Comparison of ENCODE assay signal across 27 cellular contexts in genomic region chr5:13585324-13585723, GRCh38.
"Had no signal": no experiment of that assay in that cellular context is flagged by ENCODE, and none has a peak within 500 bp of the region (broad histone marks: within the 10 kb centered on the region; RNA-seq: fewer than 3 reads in every experiment).

No MANE protein-coding gene starts in this region.

- DNase-seq: natural killer cell; occipital lobe; ovary; posterior cingulate gyrus; psoas muscle; right cardiac atrium; right lobe of liver; sigmoid colon; small intestine; stimulated activated CD4-positive, alpha-beta T cell treated with anti-CD3 and anti-CD28 coated beads, Interleukin-15, amount 100 ng/mL, for 24 hours; stimulated activated CD4-positive, alpha-beta T cell treated with anti-CD3 and anti-CD28 coated beads, Interleukin-2, amount 100 ng/mL, for 24 hours; stimulated activated CD4-positive, alpha-beta T cell treated with anti-CD3 and anti-CD28 coated beads, Interleukin-2, amount 100 ng/mL, for 48 hours; stimulated activated CD4-positive, alpha-beta T cell treated with anti-CD3 and anti-CD28 coated beads, Interleukin-4, amount 100 ng/mL, for 24 hours; stimulated activated naive B cell treated with anti-CD40 and anti-IgM and Interleukin-4, amounts not matched to agents 10 μg/mL and 1 μg/mL and 100 μg/mL, for 72 hours; stimulated activated naive CD4-positive, alpha-beta T cell treated with Interleukin-2 at 50 U/mL for 16 hours; stomach; thyroid gland; trophoblast cell; upper lobe of left lung had no signal

- H3K9me3 ChIP-seq: ovary, psoas muscle, right lobe of liver, sigmoid colon, stomach, thoracic aorta, thyroid gland, tibial nerve, upper lobe of left lung, vagina had no signal

- H3K9me3 Mint-ChIP-seq: nephron; stimulated activated naive B cell treated with anti-CD40 and anti-IgM and Interleukin-4, amounts not matched to agents 10 μg/mL and 1 μg/mL and 100 μg/mL, for 72 hours had no signal

- H3K36me3 Mint-ChIP-seq: natural killer cell; stimulated activated effector memory CD8-positive, alpha-beta T cell treated with anti-CD3 and anti-CD28 coated beads, Interleukin-12 subunit alpha, Interleukin-12 subunit beta, amount 100 ng/mL, for 72 hours; stimulated activated naive B cell treated with anti-CD40 and anti-IgM and Interleukin-4, amounts not matched to agents 10 μg/mL and 1 μg/mL and 100 μg/mL, for 72 hours had no signal

- H3K27me3 Mint-ChIP-seq: progenitor cell of endocrine pancreas; stimulated activated naive B cell treated with anti-CD40 and anti-IgM and Interleukin-4, amounts not matched to agents 10 μg/mL and 1 μg/mL and 100 μg/mL, for 72 hours; stimulated activated naive CD8-positive, alpha-beta T cell treated with anti-CD3 and anti-CD28 coated beads, Interleukin-15, Interleukin-2, amounts not matched to agents 100 ng/mL and 50 ng/mL, for 24 hours had no signal

- H3K4me3 Mint-ChIP-seq: natural killer cell; nephron; stimulated activated effector memory CD8-positive, alpha-beta T cell treated with anti-CD3 and anti-CD28 coated beads, Interleukin-12 subunit alpha, Interleukin-12 subunit beta, amount 100 ng/mL, for 72 hours; stimulated activated naive B cell treated with anti-CD40 and anti-IgM and Interleukin-4, amounts not matched to agents 10 μg/mL and 1 μg/mL and 100 μg/mL, for 72 hours; stimulated activated naive CD8-positive, alpha-beta T cell treated with anti-CD3 and anti-CD28 coated beads, Interleukin-15, Interleukin-2, amounts not matched to agents 100 ng/mL and 50 ng/mL, for 24 hours had no signal

- H3K27ac Mint-ChIP-seq: natural killer cell; nephron; progenitor cell of endocrine pancreas; stimulated activated effector memory CD8-positive, alpha-beta T cell treated with anti-CD3 and anti-CD28 coated beads, Interleukin-12 subunit alpha, Interleukin-12 subunit beta, amount 100 ng/mL, for 72 hours; stimulated activated naive B cell treated with anti-CD40 and anti-IgM and Interleukin-4, amounts not matched to agents 10 μg/mL and 1 μg/mL and 100 μg/mL, for 72 hours; stimulated activated naive CD8-positive, alpha-beta T cell treated with anti-CD3 and anti-CD28 coated beads, Interleukin-15, Interleukin-2, amounts not matched to agents 100 ng/mL and 50 ng/mL, for 24 hours had no signal

- H3K4me3 ChIP-seq: ovary, psoas muscle, right lobe of liver, sigmoid colon, stomach, thoracic aorta, thyroid gland, tibial nerve, upper lobe of left lung, vagina had no signal

- H3K9ac ChIP-seq: parathyroid adenoma had no signal

- H3K36me3 ChIP-seq: ovary, right lobe of liver, sigmoid colon, stomach, thoracic aorta, thyroid gland, tibial nerve, upper lobe of left lung, vagina had no signal

- H3K4me1 Mint-ChIP-seq: natural killer cell; nephron; stimulated activated effector memory CD8-positive, alpha-beta T cell treated with anti-CD3 and anti-CD28 coated beads, Interleukin-12 subunit alpha, Interleukin-12 subunit beta, amount 100 ng/mL, for 72 hours; stimulated activated naive B cell treated with anti-CD40 and anti-IgM and Interleukin-4, amounts not matched to agents 10 μg/mL and 1 μg/mL and 100 μg/mL, for 72 hours had no signal

- H3K27ac ChIP-seq: ovary, parathyroid adenoma, psoas muscle, right lobe of liver, sigmoid colon, stomach, thoracic aorta, thyroid gland, tibial nerve, upper lobe of left lung, vagina had no signal

- H3K4me1 ChIP-seq: parathyroid adenoma, psoas muscle, sigmoid colon, stomach, thyroid gland, tibial nerve, upper lobe of left lung, vagina had no signal

- H3K27me3 ChIP-seq: ovary, right lobe of liver, sigmoid colon, stomach, thyroid gland, tibial nerve, upper lobe of left lung, vagina had no signal
